Comparison of ENCODE assay signal across 8 cellular contexts in genomic region chr19:1725100-1726064, GRCh38. TPM values are rescaled to one million over a fixed set of nuclear protein-coding genes. Genes with fewer than 3 reads are reported as not detected.
DNase-seq lines count a peak whose midpoint lies in the region; ATAC-seq and TF ChIP-seq lines count a peak whose summit lies in the region.

No MANE protein-coding gene starts in this region.

- H3K4me3 ChIP-seq in H7 (ENCODE audit: insufficient read depth, low read depth, low read length) = peak overlapping the region; percentile 53
- H3K4me3 ChIP-seq in choroid plexus epithelial cell (ENCODE audit: low read depth, low read length) = peak overlapping the region; percentile 63

- DNase-seq in ACHN (peak; percentile 52), H7 (peak; percentile 100), SK-N-DZ (ENCODE audit: low spot score) (peak; percentile 69), choroid plexus epithelial cell (ENCODE audit: low read depth) (peak; percentile 54), left lobe of liver (ENCODE audit: low spot score) (peak; percentile 67), GDM1 (lab: John Stamatoyannopoulos, UW) (no peak)
- peak; percentile 33 for DNase-seq in stimulated activated CD4-positive, alpha-beta T cell treated with anti-CD3 and anti-CD28 coated beads, Interleukin-4, amount 100 ng/mL, for 24 hours

- H3K27me3 ChIP-seq in H7 (ENCODE audit: control insufficient read depth, insufficient read depth, low read length) = peaks cover 28% of the 10 kb centered on the region

- no peaks in the 10 kb centered on the region for H3K36me3 ChIP-seq in H7 (replicated peaks; ENCODE audit: control insufficient read depth, insufficient read depth, low read length)

- TF ChIP-seq CTCF in choroid plexus epithelial cell (conservative IDR thresholded peaks at IDR 0.05; ENCODE audit: low read depth, low read length) = no peak

- peak; percentile 94 for ATAC-seq in left lobe of liver
- ATAC-seq in HG02840 (IDR thresholded peaks at IDR 0.05; ENCODE audit: low FRiP score, unreplicated experiment) = no peak

- in situ Hi-C loops in ACHN (cut with HindIII; ENCODE audit: low pct_ligation_motif_present, low pct_unique_long_range_greater_than_20kb, low sequenced_read_pairs) = no loop called here

RNA-seq across cellular contexts. Expression of gene ONECUT3, which starts 27.9 kb away (rescaled TPM):
- total RNA-seq in H7 (2014; rRNA removed; shearing (Covaris generic)) = not detected in 2 replicates
- polyA plus RNA-seq in SK-N-DZ (2014; cell fraction: cytosol; rRNA removed) = not detected in 2 replicates
- not detected in 2 replicates for polyA plus RNA-seq in SK-N-DZ (2014; cell fraction: nucleus; rRNA removed)
- 0.03 TPM for total RNA-seq in left lobe of liver
